In genomic region chr12:104721065-104721458, GRCh38 we compare ENCODE assay signal across 10 cellular contexts.
DNase-seq lines count a peak whose midpoint lies in the region; ATAC-seq lines count a peak whose summit lies in the region.
"Had no signal": no experiment of that assay in that cellular context is flagged by ENCODE, and none has a peak within 500 bp of the region (broad histone marks: within the 10 kb centered on the region; RNA-seq: fewer than 3 reads in every experiment).

No MANE protein-coding gene starts in this region.

- peak overlapping the region; percentile 30 for H3K27ac ChIP-seq in temporal lobe (ENCODE audit: low read depth, low read length)
- H3K27ac ChIP-seq: SK-N-MC had no signal

- H3K4me3 Mint-ChIP-seq in activated CD4-positive, alpha-beta T cell treated with anti-CD3 and anti-CD28 coated beads, Interleukin-2, amount 10 ng/mL, durations not matched to agents 24 days and 14 days = peak overlapping the region; percentile 76
- peak overlapping the region; percentile 90 for H3K4me3 Mint-ChIP-seq in activated T-helper 17 cell treated with anti-CD3 and anti-CD28 coated beads, Interleukin-2, amount 50 U/mL, for 72 hours

- peak overlapping the region; percentile 89 for H3K27ac Mint-ChIP-seq in activated CD4-positive, alpha-beta T cell treated with anti-CD3 and anti-CD28 coated beads, Interleukin-2, amount 10 ng/mL, durations not matched to agents 24 days and 14 days
- H3K27ac Mint-ChIP-seq in activated T-helper 17 cell treated with anti-CD3 and anti-CD28 coated beads, Interleukin-2, amount 50 U/mL, for 72 hours = peak overlapping the region; percentile 98

- H3K36me3 Mint-ChIP-seq in activated CD4-positive, alpha-beta T cell treated with anti-CD3 and anti-CD28 coated beads, Interleukin-2, amount 10 ng/mL, durations not matched to agents 24 days and 14 days (ENCODE audit: low read depth) = peaks cover 5% of the 10 kb centered on the region
- peaks cover 7% of the 10 kb centered on the region for H3K36me3 Mint-ChIP-seq in activated T-helper 17 cell treated with anti-CD3 and anti-CD28 coated beads, Interleukin-2, amount 50 U/mL, for 72 hours (ENCODE audit: low read depth)

- H3K4me3 ChIP-seq in mononuclear cell (ENCODE audit: low read length) = peak overlapping the region; percentile 38
- H3K4me3 ChIP-seq: SK-N-MC had no signal

- ATAC-seq in activated T-helper 17 cell treated with anti-CD3 and anti-CD28 coated beads, Interleukin-2, amount 50 U/mL, for 72 hours (replicated peaks) = peak; percentile 45

- peaks cover 42% of the 10 kb centered on the region for H3K4me1 ChIP-seq in mononuclear cell (ENCODE audit: insufficient read depth, low read length)

- H3K9me3 Mint-ChIP-seq in activated CD4-positive, alpha-beta T cell treated with anti-CD3 and anti-CD28 coated beads, Interleukin-2, amount 10 ng/mL, durations not matched to agents 24 days and 14 days = no peaks in the 10 kb centered on the region
- no peaks in the 10 kb centered on the region for H3K9me3 Mint-ChIP-seq in activated T-helper 17 cell treated with anti-CD3 and anti-CD28 coated beads, Interleukin-2, amount 50 U/mL, for 72 hours

- H3K4me1 Mint-ChIP-seq in activated CD4-positive, alpha-beta T cell treated with anti-CD3 and anti-CD28 coated beads, Interleukin-2, amount 10 ng/mL, durations not matched to agents 24 days and 14 days = peaks cover 61% of the 10 kb centered on the region
- peaks cover 27% of the 10 kb centered on the region for H3K4me1 Mint-ChIP-seq in activated T-helper 17 cell treated with anti-CD3 and anti-CD28 coated beads, Interleukin-2, amount 50 U/mL, for 72 hours

- H3K27me3 ChIP-seq in mononuclear cell (ENCODE audit: insufficient read depth, low read length) = no peaks in the 10 kb centered on the region

- no peak for DNase-seq in activated CD4-positive, alpha-beta T cell treated with anti-CD3 and anti-CD28 coated beads, Interleukin-2, amount 10 ng/mL, durations not matched to agents 24 days and 14 days
- DNase-seq in activated CD4-positive, alpha-beta T cell treated with anti-CD3 and anti-CD28 coated beads for 4 hours = no peak
- DNase-seq in GF-D8 (lab: John Stamatoyannopoulos, UW) = no peak
- no peak for DNase-seq in MV-4-11 (lab: John Stamatoyannopoulos, UW)
- DNase-seq in DMS153 (lab: John Stamatoyannopoulos, UW) = no peak
- DNase-seq: NCI-H2081 had no signal

- intact Hi-C loops in activated CD4-positive, alpha-beta T cell treated with anti-CD3 and anti-CD28 coated beads, Interleukin-2, amount 10 ng/mL, durations not matched to agents 24 days and 14 days (cut with micrococcal nuclease) = loop anchor here (5.0 kb wide), 1 partner anchor 331 kb away; no protein-coding TSS in a partner anchor

- H3K9me3 ChIP-seq in mononuclear cell (ENCODE audit: low read depth, low read length) = no peaks in the 10 kb centered on the region

- H3K27me3 Mint-ChIP-seq in activated CD4-positive, alpha-beta T cell treated with anti-CD3 and anti-CD28 coated beads, Interleukin-2, amount 10 ng/mL, durations not matched to agents 24 days and 14 days = no peaks in the 10 kb centered on the region
- no peaks in the 10 kb centered on the region for H3K27me3 Mint-ChIP-seq in activated T-helper 17 cell treated with anti-CD3 and anti-CD28 coated beads, Interleukin-2, amount 50 U/mL, for 72 hours
